Comparison of ENCODE assay signal across 9 cellular contexts in genomic region chr1:173202430-173203145, GRCh38. TPM values are rescaled to one million over a fixed set of nuclear protein-coding genes. Genes with fewer than 3 reads are reported as not detected.
A peak's percentile ranks its signal among the peaks of the same experiment; 100 is the strongest.
DNase-seq lines count a peak whose midpoint lies in the region; ATAC-seq and TF ChIP-seq lines count a peak whose summit lies in the region.
"Had no signal": no experiment of that assay in that cellular context is flagged by ENCODE, and none has a peak within 500 bp of the region (broad histone marks: within the 10 kb centered on the region; RNA-seq: fewer than 3 reads in every experiment).

No MANE protein-coding gene starts in this region.

- TF ChIP-seq CTCF in RWPE1 (conservative IDR thresholded peaks at IDR 0.05; ENCODE audit: low read depth) = peak; percentile 72
- TF ChIP-seq CTCF in epithelial cell of proximal tubule (conservative IDR thresholded peaks at IDR 0.05; ENCODE audit: low read depth, low read length) = peak; percentile 76

- in situ Hi-C loops in HAP-1 (cut with MboI; ENCODE audit: low sequenced_read_pairs) = no loop called here

- CTCF ChIA-PET in RWPE1 (lab: Yijun Ruan, JAX) = interaction anchor here (0.6 to 3.3 kb wide), 11 partner anchors 12 to 519 kb away, joined by 3 to 51 read pairs (median 4); no protein-coding TSS in a partner anchor

- DNase-seq in COLO668 (lab: John Stamatoyannopoulos, UW; ENCODE audit: unreplicated experiment) (peak; percentile 19), HAP-1 (ENCODE audit: low spot score in 2 of 2) (peak; percentile 17 to 29), RWPE1 (ENCODE audit: low spot score) (peak; percentile 50), epithelial cell of proximal tubule (ENCODE audit: low read depth) (peak; percentile 47), HK-2 (ENCODE audit: unreplicated experiment) (no peak), activated T-cell treated with anti-CD3 and anti-CD28 coated beads for 4 hours (no peak)
- peak in 1 of 10 donors; percentile 14 for DNase-seq in naive thymus-derived CD8-positive, alpha-beta T cell

- no peaks in the 10 kb centered on the region for H3K36me3 Mint-ChIP-seq in naive thymus-derived CD8-positive, alpha-beta T cell

- peaks cover 36% of the 10 kb centered on the region for H3K27me3 ChIP-seq in HAP-1 (ENCODE audit: low read depth)

- ATAC-seq in naive thymus-derived CD8-positive, alpha-beta T cell = no peak
- no peak for ATAC-seq in HG03108 (IDR thresholded peaks at IDR 0.05; ENCODE audit: unreplicated experiment)

- no peaks in the 10 kb centered on the region for H3K9me3 ChIP-seq in HAP-1

- POLR2A ChIA-PET in RWPE1 (lab: Yijun Ruan, JAX; ENCODE audit: low non-redundant PET) = no interaction called here
- POLR2A ChIA-PET in naive thymus-derived CD8-positive, alpha-beta T cell (lab: Charles Lee) = interaction anchor here (0.5 to 1.3 kb wide), 3 partner anchors 114 to 457 kb away, joined by 3 to 4 read pairs (median 3); no protein-coding TSS in a partner anchor

- peak overlapping the region in 8 of 10 donors; percentile 1 to 97 (median 50) for H3K27ac Mint-ChIP-seq in naive thymus-derived CD8-positive, alpha-beta T cell
- H3K27ac Mint-ChIP-seq: T-helper 1 cell treated with Interleukin-12 subunit alpha and Interleukin-12 subunit beta and Interleukin-4 antibody, amounts not matched to agents 30 μg/mL and 1 μg/mL, for 36 hours had no signal

- peaks cover 34 to 51% (median 46%) of the 10 kb centered on the region in 4 donors for H3K4me1 Mint-ChIP-seq in naive thymus-derived CD8-positive, alpha-beta T cell

- H3K4me3 ChIP-seq in HAP-1 = no peak overlapping the region
- H3K4me3 ChIP-seq in epithelial cell of proximal tubule (ENCODE audit: low read depth, low read length) = no peak overlapping the region

- no peaks in the 10 kb centered on the region for H3K36me3 ChIP-seq in HAP-1 (replicated peaks)

- H3K9me3 Mint-ChIP-seq in naive thymus-derived CD8-positive, alpha-beta T cell = no peaks in the 10 kb centered on the region
- H3K9me3 Mint-ChIP-seq: T-helper 1 cell treated with Interleukin-12 subunit alpha and Interleukin-12 subunit beta and Interleukin-4 antibody, amounts not matched to agents 30 μg/mL and 1 μg/mL, for 36 hours had no signal

- H3K27ac ChIP-seq in RWPE1 = no peak overlapping the region

- no peak overlapping the region for H3K4me3 Mint-ChIP-seq in naive thymus-derived CD8-positive, alpha-beta T cell
- H3K4me3 Mint-ChIP-seq: T-helper 1 cell treated with Interleukin-12 subunit alpha and Interleukin-12 subunit beta and Interleukin-4 antibody, amounts not matched to agents 30 μg/mL and 1 μg/mL, for 36 hours had no signal

- no peaks in the 10 kb centered on the region for H3K4me1 ChIP-seq in HAP-1

- H3K27me3 Mint-ChIP-seq in naive thymus-derived CD8-positive, alpha-beta T cell = no peaks in the 10 kb centered on the region

RNA-seq across cellular contexts. Expression of gene TNFSF4, which starts 4.5 kb away (rescaled TPM):
- total RNA-seq in epithelial cell of proximal tubule = 0.29 and 0.35 TPM in 2 replicates
- 1 to 10 TPM; 1.6 to 2.3 TPM for total RNA-seq in naive thymus-derived CD8-positive, alpha-beta T cell
- polyA plus RNA-seq in naive thymus-derived CD8-positive, alpha-beta T cell = under 1 TPM; 0.13 to 0.68 (median 0.29) TPM

Comparison
In these comparisons a context has a peak if more than half of its experiments do, and no peak if none do; other contexts are left out.
1. DNase-seq: peak in COLO668 (single experiment), HAP-1 (2 of 2), RWPE1 (single experiment) and epithelial cell of proximal tubule (single experiment); none in HK-2 (single experiment) and activated T-cell treated with anti-CD3 and anti-CD28 coated beads for 4 hours (single experiment).